24 cellular contexts compared by ENCODE assay signal in the genomic region with DNA sequence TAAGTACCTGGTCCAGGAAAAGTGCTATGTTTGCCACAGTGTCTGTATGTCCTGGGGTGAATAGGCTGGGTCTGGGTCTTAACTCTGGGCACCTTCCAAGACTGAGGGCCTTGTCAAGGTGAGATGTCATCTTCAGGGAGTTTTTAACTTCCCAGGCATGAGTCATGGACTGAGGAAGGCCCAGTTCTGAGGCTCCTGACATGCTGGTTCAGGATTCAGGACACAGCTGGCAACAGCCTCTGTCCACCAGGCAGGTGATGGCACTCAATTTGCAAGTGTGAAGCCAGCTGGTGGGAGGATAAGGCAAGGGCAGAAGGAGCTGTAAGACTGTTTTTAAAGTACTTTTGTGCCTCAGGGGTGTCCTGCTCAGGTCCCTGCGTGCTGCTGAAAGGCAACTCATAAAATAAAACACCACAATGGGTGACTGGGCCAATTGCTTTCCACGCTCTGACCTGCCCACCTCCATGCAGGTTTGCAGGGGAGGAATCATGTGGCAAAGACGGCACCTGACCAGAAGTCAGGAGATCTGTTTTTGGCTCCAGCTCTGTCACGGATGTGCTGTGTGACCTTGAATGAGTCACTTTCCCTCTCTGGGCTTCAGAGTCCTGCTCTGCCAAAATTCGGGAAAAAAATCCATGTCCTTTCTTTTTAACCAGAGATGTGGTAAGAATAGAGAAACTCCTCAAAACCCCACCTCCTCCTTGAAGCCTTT. TPM values are rescaled to one million over a fixed set of nuclear protein-coding genes. Genes with fewer than 3 reads are reported as not detected.
DNase-seq lines count a peak whose midpoint lies in the region; ATAC-seq and TF ChIP-seq lines count a peak whose summit lies in the region.
"Had no signal": no experiment of that assay in that cellular context is flagged by ENCODE, and none has a peak within 500 bp of the region (broad histone marks: within the 10 kb centered on the region; RNA-seq: fewer than 3 reads in every experiment).

No MANE protein-coding gene starts in this region.

- POLR2A ChIA-PET in T-cell (lab: Charles Lee): no interaction called here

- H3K27ac Mint-ChIP-seq in activated T-helper 1 cell treated with anti-CD3 and anti-CD28 coated beads, Interleukin-12 subunit alpha, Interleukin-12 subunit beta, Interleukin-2, Interleukin-4 antibody, amounts not matched to agents 30 ng/mL and 10 ng/mL and 1 ng/mL, durations not matched to agents 14 hours and 24 hours and 36 hours: no peak overlapping the region
- H3K27ac Mint-ChIP-seq in T-cell: no peak overlapping the region
- no peak overlapping the region for H3K27ac Mint-ChIP-seq in activated T-helper 2 cell treated with anti-CD3 and anti-CD28 coated beads, Interferon-gamma antibody, Interleukin-2, Interleukin-4, amounts not matched to agents 10 μg/mL and 5 μg/mL and 100 μg/mL, durations not matched to agents 14 hours and 24 hours and 36 hours
- H3K27ac Mint-ChIP-seq: activated CD8-positive, alpha-beta memory T cell treated with anti-CD3 and anti-CD28 coated beads, Interleukin-2, amount 10 ng/mL, durations not matched to agents 7 days and 5 days; activated T-cell treated with anti-CD3 and anti-CD28 coated beads, Interleukin-2, amount 50 U/mL, for 72 hours; HFFc6; naive thymus-derived CD8-positive, alpha-beta T cell; type B pancreatic cell had no signal

- H3K4me3 ChIP-seq in mammary epithelial cell (replicated peaks in 1 of 3; ENCODE audit: insufficient read depth in 1 of 3, low read depth in 2 of 3, low read length in 3 of 3): no peak overlapping the region
- H3K4me3 ChIP-seq: dorsolateral prefrontal cortex had no signal

- H3K4me3 Mint-ChIP-seq in activated T-helper 1 cell treated with anti-CD3 and anti-CD28 coated beads, Interleukin-12 subunit alpha, Interleukin-12 subunit beta, Interleukin-2, Interleukin-4 antibody, amounts not matched to agents 30 ng/mL and 10 ng/mL and 1 ng/mL, durations not matched to agents 14 hours and 24 hours and 36 hours: no peak overlapping the region
- H3K4me3 Mint-ChIP-seq in T-cell: no peak overlapping the region
- H3K4me3 Mint-ChIP-seq in activated T-helper 2 cell treated with anti-CD3 and anti-CD28 coated beads, Interferon-gamma antibody, Interleukin-2, Interleukin-4, amounts not matched to agents 10 μg/mL and 5 μg/mL and 100 μg/mL, durations not matched to agents 14 hours and 24 hours and 36 hours (ENCODE audit: low read depth): no peak overlapping the region
- H3K4me3 Mint-ChIP-seq: activated CD8-positive, alpha-beta memory T cell treated with anti-CD3 and anti-CD28 coated beads, Interleukin-2, amount 10 ng/mL, durations not matched to agents 7 days and 5 days; activated T-cell treated with anti-CD3 and anti-CD28 coated beads, Interleukin-2, amount 50 U/mL, for 72 hours; HFFc6; naive thymus-derived CD8-positive, alpha-beta T cell; type B pancreatic cell had no signal

- H3K27me3 Mint-ChIP-seq in activated T-helper 1 cell treated with anti-CD3 and anti-CD28 coated beads, Interleukin-12 subunit alpha, Interleukin-12 subunit beta, Interleukin-2, Interleukin-4 antibody, amounts not matched to agents 30 ng/mL and 10 ng/mL and 1 ng/mL, durations not matched to agents 14 hours and 24 hours and 36 hours (ENCODE audit: insufficient read depth): peaks cover 17% of the 10 kb centered on the region
- peaks cover 13 to 18% of the 10 kb centered on the region in 2 donors for H3K27me3 Mint-ChIP-seq in T-cell
- H3K27me3 Mint-ChIP-seq in activated T-helper 2 cell treated with anti-CD3 and anti-CD28 coated beads, Interferon-gamma antibody, Interleukin-2, Interleukin-4, amounts not matched to agents 10 μg/mL and 5 μg/mL and 100 μg/mL, durations not matched to agents 14 hours and 24 hours and 36 hours (ENCODE audit: low read depth): peaks cover 12% of the 10 kb centered on the region

- intact Hi-C loops in mammary epithelial cell (cut with micrococcal nuclease): loop anchor here (1.0 to 5.0 kb wide), 7 partner anchors 66 to 780 kb away; no protein-coding TSS in a partner anchor
- intact Hi-C loops in activated T-helper 1 cell treated with anti-CD3 and anti-CD28 coated beads, Interleukin-12 subunit alpha, Interleukin-12 subunit beta, Interleukin-2, Interleukin-4 antibody, amounts not matched to agents 30 ng/mL and 10 ng/mL and 1 ng/mL, durations not matched to agents 14 hours and 24 hours and 36 hours (cut with micrococcal nuclease): loop anchor here (1.0 to 2.0 kb wide), 4 partner anchors 66 to 780 kb away; no protein-coding TSS in a partner anchor
- intact Hi-C loops in activated T-helper 2 cell treated with anti-CD3 and anti-CD28 coated beads, Interferon-gamma antibody, Interleukin-2, Interleukin-4, amounts not matched to agents 10 μg/mL and 5 μg/mL and 100 μg/mL, durations not matched to agents 14 hours and 24 hours and 36 hours (cut with micrococcal nuclease): loop anchor here (1.0 to 2.0 kb wide), 2 partner anchors 66 to 148 kb away; no protein-coding TSS in a partner anchor

- no peak for ATAC-seq in T-cell (replicated peaks in 1 of 4)
- ATAC-seq: activated CD8-positive, alpha-beta memory T cell treated with anti-CD3 and anti-CD28 coated beads, Interleukin-2, amount 10 ng/mL, durations not matched to agents 7 days and 5 days; activated T-cell treated with anti-CD3 and anti-CD28 coated beads, Interleukin-2, amount 50 U/mL, for 72 hours; naive thymus-derived CD8-positive, alpha-beta T cell had no signal

- no peaks in the 10 kb centered on the region for H3K9me3 ChIP-seq in mammary epithelial cell (replicated peaks; ENCODE audit: insufficient read depth, low read length)
- H3K9me3 ChIP-seq: SK-N-SH had no signal

- H3K36me3 ChIP-seq in mammary epithelial cell (ENCODE audit: insufficient read depth, low read length): no peaks in the 10 kb centered on the region

- H2AFZ ChIP-seq in mammary epithelial cell (ENCODE audit: low read depth, low read length): no peak overlapping the region

- no peak overlapping the region for H3K9ac ChIP-seq in mammary epithelial cell (ENCODE audit: insufficient read depth, low read length)
- H3K9ac ChIP-seq: SK-N-SH had no signal

- CTCF ChIA-PET in mammary epithelial cell (lab: Charles Lee; ENCODE audit: low non-redundant PET) (interaction anchor here (0.6 to 2.0 kb wide), 4 partner anchors 149 to 679 kb away, joined by 3 to 19 read pairs (median 5); no protein-coding TSS in a partner anchor), T-cell (lab: Charles Lee) (interaction anchor here (0.5 to 4.1 kb wide), 8 partner anchors 14 to 679 kb away, joined by 3 to 71 read pairs (median 5); no protein-coding TSS in a partner anchor)

- 20% methylated on average over 5 of the region's 5 CpGs for WGBS in mammary epithelial cell (ENCODE audit: low coverage, missing lambda C conversion rate)

- no peak overlapping the region for H3K27ac ChIP-seq in mammary epithelial cell (ENCODE audit: insufficient read depth, low read depth, low read length)
- H3K27ac ChIP-seq: dorsolateral prefrontal cortex had no signal

- peaks cover 7% of the 10 kb centered on the region for H3K4me1 ChIP-seq in mammary epithelial cell (ENCODE audit: insufficient read depth, low read length)

- no peaks in the 10 kb centered on the region for H3K36me3 Mint-ChIP-seq in activated T-helper 1 cell treated with anti-CD3 and anti-CD28 coated beads, Interleukin-12 subunit alpha, Interleukin-12 subunit beta, Interleukin-2, Interleukin-4 antibody, amounts not matched to agents 30 ng/mL and 10 ng/mL and 1 ng/mL, durations not matched to agents 14 hours and 24 hours and 36 hours (ENCODE audit: low read depth)
- H3K36me3 Mint-ChIP-seq in T-cell: no peaks in the 10 kb centered on the region
- H3K36me3 Mint-ChIP-seq in activated T-helper 2 cell treated with anti-CD3 and anti-CD28 coated beads, Interferon-gamma antibody, Interleukin-2, Interleukin-4, amounts not matched to agents 10 μg/mL and 5 μg/mL and 100 μg/mL, durations not matched to agents 14 hours and 24 hours and 36 hours (ENCODE audit: low read depth): no peaks in the 10 kb centered on the region
- H3K36me3 Mint-ChIP-seq: activated CD8-positive, alpha-beta memory T cell treated with anti-CD3 and anti-CD28 coated beads, Interleukin-2, amount 10 ng/mL, durations not matched to agents 7 days and 5 days; naive thymus-derived CD8-positive, alpha-beta T cell; type B pancreatic cell had no signal

- in situ Hi-C loops in mammary epithelial cell (cut with MboI; ENCODE audit: low sequenced_read_pairs in 2 of 2): loop anchor here in 1 of 2 donors (10.0 kb wide), 1 partner anchor 144 kb away; no protein-coding TSS in a partner anchor

- no peaks in the 10 kb centered on the region for H3K4me1 Mint-ChIP-seq in activated T-helper 1 cell treated with anti-CD3 and anti-CD28 coated beads, Interleukin-12 subunit alpha, Interleukin-12 subunit beta, Interleukin-2, Interleukin-4 antibody, amounts not matched to agents 30 ng/mL and 10 ng/mL and 1 ng/mL, durations not matched to agents 14 hours and 24 hours and 36 hours (ENCODE audit: low read depth)
- peaks cover 0 to 6% (median 6%) of the 10 kb centered on the region in 3 donors for H3K4me1 Mint-ChIP-seq in T-cell
- H3K4me1 Mint-ChIP-seq in activated T-helper 2 cell treated with anti-CD3 and anti-CD28 coated beads, Interferon-gamma antibody, Interleukin-2, Interleukin-4, amounts not matched to agents 10 μg/mL and 5 μg/mL and 100 μg/mL, durations not matched to agents 14 hours and 24 hours and 36 hours (ENCODE audit: low read depth): peaks cover 6% of the 10 kb centered on the region

- DNase-seq in ELF-1 (ENCODE audit: low read depth, low spot score) (peak; percentile 54), HT1080 (ENCODE audit: low read depth) (peak; percentile 55), mammary epithelial cell (peak; percentile 86), lung microvascular endothelial cell (ENCODE audit: low read depth in 2 of 2) (peak; percentile 71), T-cell (no peak)
- no peak for DNase-seq in activated T-helper 1 cell treated with anti-CD3 and anti-CD28 coated beads, Interleukin-12 subunit alpha, Interleukin-12 subunit beta, Interleukin-2, Interleukin-4 antibody, amounts not matched to agents 30 ng/mL and 10 ng/mL and 1 ng/mL, durations not matched to agents 14 hours and 24 hours and 36 hours (ENCODE audit: low spot score)
- DNase-seq in activated T-helper 2 cell treated with anti-CD3 and anti-CD28 coated beads, Interferon-gamma antibody, Interleukin-2, Interleukin-4, amounts not matched to agents 10 μg/mL and 5 μg/mL and 100 μg/mL, durations not matched to agents 14 hours and 24 hours and 36 hours (ENCODE audit: low spot score): no peak
- DNase-seq: activated CD4-positive, alpha-beta T cell treated with anti-CD3 and anti-CD28 coated beads for 48 hours; activated CD8-positive, alpha-beta memory T cell treated with anti-CD3 and anti-CD28 coated beads, Interleukin-2, amount 10 ng/mL, durations not matched to agents 7 days and 5 days; activated naive CD4-positive, alpha-beta T cell treated with anti-CD3 and anti-CD28 coated beads, Interleukin-2, amount 50 U/mL, for 16 hours; activated T-cell treated with anti-CD3 and anti-CD28 coated beads, Interleukin-2, amount 50 U/mL, for 72 hours; anterior cingulate cortex; DND-41; dorsolateral prefrontal cortex; foreskin fibroblast; HFFc6; midbrain; naive thymus-derived CD8-positive, alpha-beta T cell; NCI-H2171; occipital lobe; SK-N-SH; small intestine; T-helper 2 cell had no signal

- dilution Hi-C loops in mammary epithelial cell (cut with HindIII; ENCODE audit: low sequenced_read_pairs): no loop called here

- no peaks in the 10 kb centered on the region for H3K9me3 Mint-ChIP-seq in activated T-helper 1 cell treated with anti-CD3 and anti-CD28 coated beads, Interleukin-12 subunit alpha, Interleukin-12 subunit beta, Interleukin-2, Interleukin-4 antibody, amounts not matched to agents 30 ng/mL and 10 ng/mL and 1 ng/mL, durations not matched to agents 14 hours and 24 hours and 36 hours
- no peaks in the 10 kb centered on the region for H3K9me3 Mint-ChIP-seq in T-cell
- H3K9me3 Mint-ChIP-seq in activated T-helper 2 cell treated with anti-CD3 and anti-CD28 coated beads, Interferon-gamma antibody, Interleukin-2, Interleukin-4, amounts not matched to agents 10 μg/mL and 5 μg/mL and 100 μg/mL, durations not matched to agents 14 hours and 24 hours and 36 hours: no peaks in the 10 kb centered on the region
- H3K9me3 Mint-ChIP-seq: activated T-cell treated with anti-CD3 and anti-CD28 coated beads, Interleukin-2, amount 50 U/mL, for 72 hours; HFFc6; naive thymus-derived CD8-positive, alpha-beta T cell; type B pancreatic cell had no signal

- no peak for TF ChIP-seq CTCF in mammary epithelial cell (conservative IDR thresholded peaks at IDR 0.05 in 1 of 2, IDR thresholded peaks at IDR 0.05 in 1 of 2; ENCODE audit: extremely low read depth in 1 of 2, insufficient read depth in 1 of 2, low read depth in 1 of 2, low read length in 2 of 2)

- H3K4me2 ChIP-seq in mammary epithelial cell (ENCODE audit: insufficient read depth, low read depth, low read length): no peak overlapping the region
- H3K4me2 ChIP-seq: SK-N-SH had no signal

- H3K79me2 ChIP-seq in mammary epithelial cell (ENCODE audit: insufficient read depth, low read length): no peaks in the 10 kb centered on the region

- no TSS peak for BruUV-seq in mammary epithelial cell (replicated peaks; lab: Mats Ljungman, UMichigan)

- H4K20me1 ChIP-seq in mammary epithelial cell (ENCODE audit: insufficient read depth, low read length): no peaks in the 10 kb centered on the region

- H3K27me3 ChIP-seq in mammary epithelial cell (ENCODE audit: insufficient read depth, low read length): peaks cover 4% of the 10 kb centered on the region

RNA-seq across cellular contexts. Expression of a gene that starts 4.9 kb away (rescaled TPM):
- not detected in 2 replicates for total RNA-seq in HT1080 (2014; rRNA removed; shearing (Covaris generic))
- 0.01 and 0.06 TPM in 2 replicates for polyA plus RNA-seq in HT1080 (2015; cell fraction: cytosol; rRNA removed)
- 0.02 TPM in 1 of 2 replicates, not detected in the other for polyA plus RNA-seq in HT1080 (2015; cell fraction: nucleus; rRNA removed)
- total RNA-seq in mammary epithelial cell: not detected
- 0.02 TPM for polyA plus RNA-seq in mammary epithelial cell
- not detected for polyA minus RNA-seq in mammary epithelial cell
- not detected in 2 replicates for total RNA-seq in lung microvascular endothelial cell
- total RNA-seq in activated T-helper 1 cell treated with anti-CD3 and anti-CD28 coated beads, Interleukin-12 subunit alpha, Interleukin-12 subunit beta, Interleukin-2, Interleukin-4 antibody, amounts not matched to agents 30 ng/mL and 10 ng/mL and 1 ng/mL, durations not matched to agents 14 hours and 24 hours and 36 hours: not detected in 2 replicates
- total RNA-seq in T-cell: 1 to 10 TPM in 4 of 5 donors, under 1 TPM in 1; 0.86 to 3.2 (median 2.4) TPM
- total RNA-seq in activated T-helper 2 cell treated with anti-CD3 and anti-CD28 coated beads, Interferon-gamma antibody, Interleukin-2, Interleukin-4, amounts not matched to agents 10 μg/mL and 5 μg/mL and 100 μg/mL, durations not matched to agents 14 hours and 24 hours and 36 hours: not detected in 2 replicates
- total RNA-seq: HFFc6 had no signal

RNA-seq across cellular contexts. Expression of a gene that starts 35.1 kb away (rescaled TPM):
- 1,808 and 3,039 TPM in 2 replicates for total RNA-seq in HT1080 (2014; rRNA removed; shearing (Covaris generic))
- 4,132 and 4,778 TPM in 2 replicates for polyA plus RNA-seq in HT1080 (2015; cell fraction: cytosol; rRNA removed)
- 1,345 and 1,445 TPM in 2 replicates for polyA plus RNA-seq in HT1080 (2015; cell fraction: nucleus; rRNA removed)
- 1,000 to 10,000 TPM; 1,172 to 2,003 TPM for total RNA-seq in mammary epithelial cell
- polyA plus RNA-seq in mammary epithelial cell: 4,560 TPM
- polyA minus RNA-seq in mammary epithelial cell: 1,685 TPM
- 1,235 and 1,478 TPM in 2 replicates for total RNA-seq in lung microvascular endothelial cell
- total RNA-seq in activated T-helper 1 cell treated with anti-CD3 and anti-CD28 coated beads, Interleukin-12 subunit alpha, Interleukin-12 subunit beta, Interleukin-2, Interleukin-4 antibody, amounts not matched to agents 30 ng/mL and 10 ng/mL and 1 ng/mL, durations not matched to agents 14 hours and 24 hours and 36 hours: 1,492 and 1,525 TPM in 2 replicates
- 1,000 to 10,000 TPM; 2,352 to 2,733 (median 2,512) TPM for total RNA-seq in T-cell
- total RNA-seq in activated T-helper 2 cell treated with anti-CD3 and anti-CD28 coated beads, Interferon-gamma antibody, Interleukin-2, Interleukin-4, amounts not matched to agents 10 μg/mL and 5 μg/mL and 100 μg/mL, durations not matched to agents 14 hours and 24 hours and 36 hours: 1,642 and 1,684 TPM in 2 replicates

Comparison
In these comparisons a context has a peak if more than half of its experiments do, and no peak if none do; other contexts are left out.
1. DNase-seq: peak in ELF-1 (single experiment), HT1080 (single experiment), mammary epithelial cell (single experiment) and lung microvascular endothelial cell (2 of 2); none in activated T-helper 1 cell treated with anti-CD3 and anti-CD28 coated beads, Interleukin-12 subunit alpha, Interleukin-12 subunit beta, Interleukin-2, Interleukin-4 antibody, amounts not matched to agents 30 ng/mL and 10 ng/mL and 1 ng/mL, durations not matched to agents 14 hours and 24 hours and 36 hours (single experiment), T-cell (0 of 34) and activated T-helper 2 cell treated with anti-CD3 and anti-CD28 coated beads, Interferon-gamma antibody, Interleukin-2, Interleukin-4, amounts not matched to agents 10 μg/mL and 5 μg/mL and 100 μg/mL, durations not matched to agents 14 hours and 24 hours and 36 hours (single experiment).